In the genomic region with DNA sequence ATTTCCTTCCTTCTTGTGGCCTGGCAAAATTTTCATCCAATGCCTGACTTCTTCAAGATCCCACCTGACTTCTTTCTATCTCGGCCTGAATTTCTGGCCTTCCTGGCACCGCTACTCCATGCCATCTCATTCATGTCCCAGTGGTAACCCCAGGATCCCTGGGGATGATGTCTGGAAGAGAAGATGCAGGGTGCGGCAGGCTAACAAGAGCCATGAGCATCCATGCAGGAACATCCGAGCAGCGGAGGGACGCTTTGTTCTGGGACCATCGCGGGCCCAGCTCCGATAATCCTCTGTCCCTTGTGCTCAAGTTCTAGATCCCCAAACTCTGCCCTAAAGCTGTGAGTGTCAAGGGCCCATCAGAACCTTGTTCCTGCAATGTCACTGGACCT, we compare ENCODE assay signal across 19 cellular contexts. TPM values are rescaled to one million over a fixed set of nuclear protein-coding genes. Genes with fewer than 3 reads are reported as not detected.
A peak's percentile ranks its signal among the peaks of the same experiment; 100 is the strongest.
DNase-seq lines count a peak whose midpoint lies in the region; ATAC-seq and TF ChIP-seq lines count a peak whose summit lies in the region.
"Had no signal": no experiment of that assay in that cellular context is flagged by ENCODE, and none has a peak within 500 bp of the region (broad histone marks: within the 10 kb centered on the region; RNA-seq: fewer than 3 reads in every experiment).

No MANE protein-coding gene starts in this region.

- POLR2A ChIA-PET in activated CD8-positive, alpha-beta T cell treated with anti-CD3 and anti-CD28 coated beads for 36 hours (lab: Charles Lee): no interaction called here
- POLR2A ChIA-PET in activated CD8-positive, alpha-beta T cell treated with anti-CD3 and anti-CD28 coated beads, Interleukin-2, amount 10 ng/mL, durations not matched to agents 7 days and 5 days (lab: Charles Lee): no interaction called here
- POLR2A ChIA-PET in activated CD4-positive, alpha-beta memory T cell treated with anti-CD3 and anti-CD28 coated beads, Interleukin-2, amount 10 ng/mL, durations not matched to agents 7 days and 5 days (lab: Charles Lee): no interaction called here

- H3K4me1 Mint-ChIP-seq in activated CD8-positive, alpha-beta T cell treated with anti-CD3 and anti-CD28 coated beads for 36 hours (ENCODE audit: low read depth): no peaks in the 10 kb centered on the region
- H3K4me1 Mint-ChIP-seq in activated CD8-positive, alpha-beta T cell treated with anti-CD3 and anti-CD28 coated beads, Interleukin-2, amount 10 ng/mL, durations not matched to agents 7 days and 5 days (ENCODE audit: low read depth): no peaks in the 10 kb centered on the region
- H3K4me1 Mint-ChIP-seq in neural crest cell: peaks cover 14% of the 10 kb centered on the region
- H3K4me1 Mint-ChIP-seq in activated CD4-positive, alpha-beta memory T cell treated with anti-CD3 and anti-CD28 coated beads, Interleukin-2, amount 10 ng/mL, durations not matched to agents 7 days and 5 days: no peaks in the 10 kb centered on the region

- ATAC-seq in activated CD8-positive, alpha-beta T cell treated with anti-CD3 and anti-CD28 coated beads for 36 hours: no peak
- no peak for ATAC-seq in activated CD8-positive, alpha-beta T cell treated with anti-CD3 and anti-CD28 coated beads, Interleukin-2, amount 10 ng/mL, durations not matched to agents 7 days and 5 days
- ATAC-seq in left ventricle myocardium superior (no peak), left cardiac atrium (no peak), HG03039 (IDR thresholded peaks at IDR 0.05; ENCODE audit: unreplicated experiment) (no peak), HG02623 (IDR thresholded peaks at IDR 0.05; ENCODE audit: unreplicated experiment) (no peak)

- intact Hi-C loops in activated CD8-positive, alpha-beta T cell treated with anti-CD3 and anti-CD28 coated beads for 36 hours (cut with micrococcal nuclease): no loop called here
- intact Hi-C loops in left ventricle myocardium superior (cut with micrococcal nuclease) (no loop called here), left cardiac atrium (cut with DNase I) (no loop called here)

- no peaks in the 10 kb centered on the region for H3K9me3 Mint-ChIP-seq in activated CD8-positive, alpha-beta T cell treated with anti-CD3 and anti-CD28 coated beads for 36 hours
- no peaks in the 10 kb centered on the region for H3K9me3 Mint-ChIP-seq in activated CD8-positive, alpha-beta T cell treated with anti-CD3 and anti-CD28 coated beads, Interleukin-2, amount 10 ng/mL, durations not matched to agents 7 days and 5 days (ENCODE audit: insufficient read depth)
- no peaks in the 10 kb centered on the region for H3K9me3 Mint-ChIP-seq in neural crest cell
- no peaks in the 10 kb centered on the region for H3K9me3 Mint-ChIP-seq in activated CD4-positive, alpha-beta memory T cell treated with anti-CD3 and anti-CD28 coated beads, Interleukin-2, amount 10 ng/mL, durations not matched to agents 7 days and 5 days
- H3K9me3 Mint-ChIP-seq: CD4-positive, alpha-beta T cell had no signal

- H3K27me3 Mint-ChIP-seq in activated CD8-positive, alpha-beta T cell treated with anti-CD3 and anti-CD28 coated beads for 36 hours: no peaks in the 10 kb centered on the region
- H3K27me3 Mint-ChIP-seq in activated CD8-positive, alpha-beta T cell treated with anti-CD3 and anti-CD28 coated beads, Interleukin-2, amount 10 ng/mL, durations not matched to agents 7 days and 5 days (ENCODE audit: low read depth): peaks cover 1% of the 10 kb centered on the region
- no peaks in the 10 kb centered on the region for H3K27me3 Mint-ChIP-seq in neural crest cell (ENCODE audit: low read depth)
- peaks cover 4% of the 10 kb centered on the region for H3K27me3 Mint-ChIP-seq in activated CD4-positive, alpha-beta memory T cell treated with anti-CD3 and anti-CD28 coated beads, Interleukin-2, amount 10 ng/mL, durations not matched to agents 7 days and 5 days
- H3K27me3 Mint-ChIP-seq: CD4-positive, alpha-beta T cell had no signal

- peak; percentile 0 for DNase-seq in activated CD8-positive, alpha-beta T cell treated with anti-CD3 and anti-CD28 coated beads for 36 hours
- DNase-seq in activated CD8-positive, alpha-beta T cell treated with anti-CD3 and anti-CD28 coated beads, Interleukin-2, amount 10 ng/mL, durations not matched to agents 7 days and 5 days: no peak
- DNase-seq in left ventricle myocardium superior: peak; percentile 26
- no peak for DNase-seq in left cardiac atrium
- no peak for DNase-seq in neural crest cell (ENCODE audit: low read depth, low spot score)
- DNase-seq in activated CD4-positive, alpha-beta memory T cell treated with anti-CD3 and anti-CD28 coated beads, Interleukin-2, amount 10 ng/mL, durations not matched to agents 7 days and 5 days: no peak
- DNase-seq: 8988T; BE2C; CD4-positive, alpha-beta T cell; IMR-90; Kasumi-1; MM.1S; NCI-H187; NCI-H345; NCI-H69 had no signal

- TF ChIP-seq CTCF in activated CD8-positive, alpha-beta T cell treated with anti-CD3 and anti-CD28 coated beads for 36 hours (IDR thresholded peaks at IDR 0.05): no peak
- no peak for TF ChIP-seq CTCF in neural crest cell (conservative IDR thresholded peaks at IDR 0.05)

- no peak overlapping the region for H3K27ac Mint-ChIP-seq in activated CD8-positive, alpha-beta T cell treated with anti-CD3 and anti-CD28 coated beads for 36 hours
- H3K27ac Mint-ChIP-seq in activated CD8-positive, alpha-beta T cell treated with anti-CD3 and anti-CD28 coated beads, Interleukin-2, amount 10 ng/mL, durations not matched to agents 7 days and 5 days: no peak overlapping the region
- H3K27ac Mint-ChIP-seq in neural crest cell (ENCODE audit: unreplicated experiment): peak overlapping the region; percentile 1
- no peak overlapping the region for H3K27ac Mint-ChIP-seq in activated CD4-positive, alpha-beta memory T cell treated with anti-CD3 and anti-CD28 coated beads, Interleukin-2, amount 10 ng/mL, durations not matched to agents 7 days and 5 days
- H3K27ac Mint-ChIP-seq: CD4-positive, alpha-beta T cell had no signal

- CTCF ChIA-PET in activated CD8-positive, alpha-beta T cell treated with anti-CD3 and anti-CD28 coated beads for 36 hours (lab: Charles Lee): interaction anchor here (1.4 kb wide), 1 partner anchor 57 kb away, joined by 4 read pairs; no protein-coding TSS in a partner anchor
- CTCF ChIA-PET in activated CD8-positive, alpha-beta T cell treated with anti-CD3 and anti-CD28 coated beads, Interleukin-2, amount 10 ng/mL, durations not matched to agents 7 days and 5 days (lab: Charles Lee): no interaction called here
- CTCF ChIA-PET in activated CD4-positive, alpha-beta memory T cell treated with anti-CD3 and anti-CD28 coated beads, Interleukin-2, amount 10 ng/mL, durations not matched to agents 7 days and 5 days (lab: Charles Lee): no interaction called here

- no peak overlapping the region for H3K4me3 Mint-ChIP-seq in activated CD8-positive, alpha-beta T cell treated with anti-CD3 and anti-CD28 coated beads for 36 hours
- no peak overlapping the region for H3K4me3 Mint-ChIP-seq in activated CD8-positive, alpha-beta T cell treated with anti-CD3 and anti-CD28 coated beads, Interleukin-2, amount 10 ng/mL, durations not matched to agents 7 days and 5 days
- no peak overlapping the region for H3K4me3 Mint-ChIP-seq in neural crest cell
- H3K4me3 Mint-ChIP-seq in activated CD4-positive, alpha-beta memory T cell treated with anti-CD3 and anti-CD28 coated beads, Interleukin-2, amount 10 ng/mL, durations not matched to agents 7 days and 5 days: no peak overlapping the region
- H3K4me3 Mint-ChIP-seq: CD4-positive, alpha-beta T cell had no signal

- no peaks in the 10 kb centered on the region for H3K36me3 Mint-ChIP-seq in activated CD8-positive, alpha-beta T cell treated with anti-CD3 and anti-CD28 coated beads for 36 hours (ENCODE audit: low read depth)
- no peaks in the 10 kb centered on the region for H3K36me3 Mint-ChIP-seq in activated CD8-positive, alpha-beta T cell treated with anti-CD3 and anti-CD28 coated beads, Interleukin-2, amount 10 ng/mL, durations not matched to agents 7 days and 5 days (ENCODE audit: low read depth)
- no peaks in the 10 kb centered on the region for H3K36me3 Mint-ChIP-seq in neural crest cell (ENCODE audit: low read depth)
- H3K36me3 Mint-ChIP-seq in activated CD4-positive, alpha-beta memory T cell treated with anti-CD3 and anti-CD28 coated beads, Interleukin-2, amount 10 ng/mL, durations not matched to agents 7 days and 5 days (ENCODE audit: low read depth): no peaks in the 10 kb centered on the region

RNA-seq across cellular contexts. Expression of a gene that starts 10.9 kb away (rescaled TPM):
- not detected for total RNA-seq in activated CD8-positive, alpha-beta T cell treated with anti-CD3 and anti-CD28 coated beads for 36 hours
- total RNA-seq in activated CD8-positive, alpha-beta T cell treated with anti-CD3 and anti-CD28 coated beads, Interleukin-2, amount 10 ng/mL, durations not matched to agents 7 days and 5 days: not detected
- total RNA-seq in left ventricle myocardium superior: 9,164 TPM
- total RNA-seq in left cardiac atrium: 100 to 1,000 TPM; 157 to 557 TPM
- total RNA-seq in neural crest cell: not detected in 2 replicates
- total RNA-seq in activated CD4-positive, alpha-beta memory T cell treated with anti-CD3 and anti-CD28 coated beads, Interleukin-2, amount 10 ng/mL, durations not matched to agents 7 days and 5 days: not detected
- total RNA-seq: CD4-positive, alpha-beta T cell; H4; HT1080; IMR-90 had no signal

RNA-seq across cellular contexts. Expression of a gene that starts 25.2 kb away (rescaled TPM):
- total RNA-seq in activated CD8-positive, alpha-beta T cell treated with anti-CD3 and anti-CD28 coated beads for 36 hours: not detected
- total RNA-seq in activated CD8-positive, alpha-beta T cell treated with anti-CD3 and anti-CD28 coated beads, Interleukin-2, amount 10 ng/mL, durations not matched to agents 7 days and 5 days: not detected
- 13.0 TPM for total RNA-seq in left ventricle myocardium superior
- total RNA-seq in left cardiac atrium: 10 to 100 TPM in 1 of 2 donors, 1 to 10 TPM in 1; 5.4 to 10.0 TPM
- 0.14 and 0.34 TPM in 2 replicates for total RNA-seq in neural crest cell
- total RNA-seq in activated CD4-positive, alpha-beta memory T cell treated with anti-CD3 and anti-CD28 coated beads, Interleukin-2, amount 10 ng/mL, durations not matched to agents 7 days and 5 days: not detected
- total RNA-seq: CD4-positive, alpha-beta T cell had no signal

Comparison
In these comparisons a context has a peak if more than half of its experiments do, and no peak if none do; other contexts are left out.
1. DNase-seq: peak in activated CD8-positive, alpha-beta T cell treated with anti-CD3 and anti-CD28 coated beads for 36 hours (single experiment) and left ventricle myocardium superior (single experiment); none in activated CD8-positive, alpha-beta T cell treated with anti-CD3 and anti-CD28 coated beads, Interleukin-2, amount 10 ng/mL, durations not matched to agents 7 days and 5 days (single experiment), left cardiac atrium (single experiment), neural crest cell (single experiment) and activated CD4-positive, alpha-beta memory T cell treated with anti-CD3 and anti-CD28 coated beads, Interleukin-2, amount 10 ng/mL, durations not matched to agents 7 days and 5 days (single experiment).
2. RNA of a gene that starts 10.9 kb away (total RNA-seq): 9,164 TPM in left ventricle myocardium superior (single experiment) and 157 to 557 TPM in left cardiac atrium; not detected in activated CD8-positive, alpha-beta T cell treated with anti-CD3 and anti-CD28 coated beads for 36 hours, not detected in activated CD8-positive, alpha-beta T cell treated with anti-CD3 and anti-CD28 coated beads, Interleukin-2, amount 10 ng/mL, durations not matched to agents 7 days and 5 days, not detected in neural crest cell and not detected in activated CD4-positive, alpha-beta memory T cell treated with anti-CD3 and anti-CD28 coated beads, Interleukin-2, amount 10 ng/mL, durations not matched to agents 7 days and 5 days; every median in the first group is over 100 times any median in the second.